In the genomic region with DNA sequence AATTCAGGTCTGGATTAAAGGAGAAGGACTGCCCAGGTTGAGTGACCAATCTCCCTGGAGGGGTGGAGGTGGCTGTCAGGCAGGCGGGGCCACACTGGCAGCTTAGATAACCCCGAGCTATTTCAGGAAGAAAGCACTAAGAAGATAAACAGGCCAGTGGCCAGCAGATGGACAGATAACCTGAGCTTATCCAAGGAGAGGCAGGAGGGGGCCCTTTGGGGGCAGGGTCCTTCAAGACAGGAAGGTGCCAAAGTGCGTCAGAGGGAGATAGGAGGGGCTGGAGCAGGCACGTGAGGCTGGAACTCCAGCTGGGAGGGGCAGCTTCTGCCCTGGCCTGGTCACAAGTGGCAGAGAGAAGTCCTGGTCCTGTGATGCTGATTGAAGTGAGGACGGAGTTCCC, we compare ENCODE assay signal across 15 cellular contexts. TPM values are rescaled to one million over a fixed set of nuclear protein-coding genes. Genes with fewer than 3 reads are reported as not detected.
A peak's percentile ranks its signal among the peaks of the same experiment; 100 is the strongest.
DNase-seq lines count a peak whose midpoint lies in the region; ATAC-seq, FAIRE-seq and TF ChIP-seq lines count a peak whose summit lies in the region.
"Had no signal": no experiment of that assay in that cellular context is flagged by ENCODE, and none has a peak within 500 bp of the region (broad histone marks: within the 10 kb centered on the region; RNA-seq: fewer than 3 reads in every experiment).

No MANE protein-coding gene starts in this region.

- H3K9me2 ChIP-seq in OCI-LY7 (ENCODE audit: insufficient read depth, low read length), result no peaks in the 10 kb centered on the region

- H4K5ac ChIP-seq in H1 (ENCODE audit: insufficient read length, low read depth, low read length), result no peak overlapping the region

- peak overlapping the region; percentile 98 for H4K91ac ChIP-seq in H1 (replicated peaks; ENCODE audit: insufficient read length, low read length)

- FAIRE-seq in H1 (lab: Jason Lieb, UNC), result no peak

- no peak overlapping the region for H2BK120ac ChIP-seq in H1 (replicated peaks; ENCODE audit: low read depth, low read length)

- peaks cover 8% of the 10 kb centered on the region; the same call in 1 of the 2 replicates for H3K79me1 ChIP-seq in H1 (ENCODE audit: low read depth, low read length)

- 77% methylated on average over 5 of the region's 5 CpGs; no CpG with 5 or more reads in 1 of the 2 experiments for WGBS in H1 (ENCODE audit: extremely low coverage in 1 of 2, insufficient coverage in 1 of 2, insufficient read length in 1 of 2, insufficient replicate concordance in 2 of 2, low coverage in 1 of 2, low lambda C conversion rate in 2 of 2, missing lambda C conversion rate in 1 of 2), 2 experiments
- WGBS in upper lobe of left lung, 2 donors, result 39 to 40% methylated on average over 5 of the region's 5 CpGs

- H3K9ac ChIP-seq in H1 (replicated peaks in 1 of 4; ENCODE audit: extremely low read depth in 1 of 4, low read depth in 3 of 4, low read length in 3 of 4), result no peak overlapping the region

- peaks cover 0 to 25% (median 10%) of the 10 kb centered on the region in 4 experiments; a peak in 6 of 7 replicates for H3K4me1 ChIP-seq in H1 (replicated peaks in 1 of 4; ENCODE audit: control insufficient read depth in 3 of 4, insufficient read depth in 4 of 4, low read length in 3 of 4)
- H3K4me1 ChIP-seq in upper lobe of left lung, result peaks cover 4 to 19% (median 11%) of the 10 kb centered on the region in 4 donors
- no peaks in the 10 kb centered on the region for H3K4me1 ChIP-seq in OCI-LY7 (ENCODE audit: insufficient read depth, low read length, poor library complexity, severe bottlenecking)
- H3K4me1 ChIP-seq: suprapubic skin had no signal

- TF ChIP-seq POLR2A in H1 (IDR thresholded peaks at IDR 0.05; ENCODE audit: control extremely low read depth in 1 of 2, low read depth in 2 of 2, low read length in 2 of 2) (no peak), upper lobe of left lung (IDR thresholded peaks at IDR 0.05) (no peak)

- H3K79me2 ChIP-seq in H1 (ENCODE audit: control insufficient read depth in 1 of 2, insufficient read depth in 2 of 2, low read length in 2 of 2) (no peaks in the 10 kb centered on the region), OCI-LY7 (ENCODE audit: insufficient read depth, low read depth, low read length) (no peaks in the 10 kb centered on the region)

- H3K9me3 ChIP-seq in H1 (ENCODE audit: insufficient read depth in 2 of 2, low read depth in 1 of 2, low read length in 1 of 2) (no peaks in the 10 kb centered on the region), upper lobe of left lung (no peaks in the 10 kb centered on the region), OCI-LY7 (ENCODE audit: low read length) (no peaks in the 10 kb centered on the region)
- H3K9me3 ChIP-seq: suprapubic skin had no signal

- BruUV-seq in OCI-LY7 (replicated peaks; lab: Mats Ljungman, UMichigan), result no TSS peak

- peak overlapping the region; percentile 99 for H2AK5ac ChIP-seq in H1 (ENCODE audit: low read depth, low read length)

- H4K8ac ChIP-seq in H1 (ENCODE audit: extremely low read depth, insufficient read depth, low read length), result no peak overlapping the region; the same call in 1 of the 2 replicates

- H2BK12ac ChIP-seq in H1 (ENCODE audit: low read depth, low read length), result peak overlapping the region; percentile 98; the same call in 1 of the 2 replicates

- no peak for TF ChIP-seq EP300 in H1 (IDR thresholded peaks at IDR 0.05; ENCODE audit: borderline replicate concordance in 1 of 2, low read depth in 2 of 2, low read length in 2 of 2)
- TF ChIP-seq EP300 in upper lobe of left lung (IDR thresholded peaks at IDR 0.05), result peak in 2 of 4 donors; percentile 93

- H3K27me3 ChIP-seq in H1 (replicated peaks in 1 of 4; ENCODE audit: control insufficient read depth in 3 of 4, extremely low read depth in 1 of 4, insufficient read depth in 3 of 4, low read length in 3 of 4) (0 out of 7 replicates have a peak, but pooled peaks cover 0 to 3% (median 0%) of the 10 kb centered on the region in 4 experiments), upper lobe of left lung (no peaks in the 10 kb centered on the region)
- H3K27me3 ChIP-seq: suprapubic skin had no signal

- no peak overlapping the region for H3K14ac ChIP-seq in H1 (ENCODE audit: insufficient read length)

- intact Hi-C loops in head of caudate nucleus (cut with DNase I) (no loop called here), OCI-LY7 (cut with micrococcal nuclease; ENCODE audit: unreplicated experiment) (no loop called here)

- peak overlapping the region; percentile 51 for H3K4ac ChIP-seq in H1 (replicated peaks; ENCODE audit: insufficient read length, low read depth, low read length)

- H3K23me2 ChIP-seq in H1 (ENCODE audit: low read depth, low read length), result peaks cover 11% of the 10 kb centered on the region; the same call in 1 of the 2 replicates

- no peak for TF ChIP-seq CTCF in H1 (IDR thresholded peaks at IDR 0.05; ENCODE audit: control extremely low read depth in 1 of 3, insufficient read depth in 1 of 3, low read depth in 1 of 3, low read length in 3 of 3)
- TF ChIP-seq CTCF in upper lobe of left lung (IDR thresholded peaks at IDR 0.05), result no peak
- no peak for TF ChIP-seq CTCF in OCI-LY7 (conservative IDR thresholded peaks at IDR 0.05; ENCODE audit: low read length)

- peak overlapping the region; percentile 100; the same call in 1 of the 2 replicates for H2BK20ac ChIP-seq in H1 (ENCODE audit: low read length)

- H3K36me3 ChIP-seq in H1 (ENCODE audit: control insufficient read depth in 2 of 4, insufficient read depth in 4 of 4, low read length in 3 of 4), result no peaks in the 10 kb centered on the region; a peak in 1 of 8 replicates
- no peaks in the 10 kb centered on the region for H3K36me3 ChIP-seq in upper lobe of left lung
- no peaks in the 10 kb centered on the region for H3K36me3 ChIP-seq in OCI-LY7 (ENCODE audit: insufficient read depth, low read length)
- H3K36me3 ChIP-seq: suprapubic skin had no signal

- ATAC-seq in upper lobe of left lung (ENCODE audit: low FRiP score in 2 of 2) (peak in 1 of 2 donors; percentile 44), GM19023 (IDR thresholded peaks at IDR 0.05; ENCODE audit: unreplicated experiment) (no peak)
- ATAC-seq: activated T-cell treated with anti-CD3 and anti-CD28 coated beads, Interleukin-2, amount 50 U/mL, for 4 hours had no signal

- H3K18ac ChIP-seq in H1 (ENCODE audit: extremely low read depth, low read length), result peak overlapping the region; percentile 93

- POLR2A ChIA-PET in H1 (lab: Charles Lee; ENCODE audit: partially characterized antibody) (interaction anchor here (0.6 to 1.6 kb wide), 10 partner anchors 13 to 244 kb away, joined by 3 to 5 read pairs (median 4); no protein-coding TSS in a partner anchor), OCI-LY7 (lab: Charles Lee) (interaction anchor here (0.5 kb wide), 1 partner anchor 746 kb away, joined by 4 read pairs; no protein-coding TSS in a partner anchor)

- no peak overlapping the region for H3K23ac ChIP-seq in H1 (ENCODE audit: insufficient read length)

- peak overlapping the region; percentile 93; the same call in 1 of the 2 replicates for H2BK5ac ChIP-seq in H1 (ENCODE audit: low read depth, low read length)

- H2AFZ ChIP-seq in H1 (ENCODE audit: low read length) (no peak overlapping the region), OCI-LY7 (ENCODE audit: low read length) (no peak overlapping the region)

- no peak for TF ChIP-seq RAD21 in H1 (IDR thresholded peaks at IDR 0.05 in 1 of 2, conservative IDR thresholded peaks at IDR 0.05 in 1 of 2; ENCODE audit: low read depth in 2 of 2, low read length in 2 of 2)

- H3K4me3 ChIP-seq in H1 (ENCODE audit: extremely low read depth in 1 of 4, insufficient read depth in 2 of 4, low read depth in 3 of 4, low read length in 4 of 4) (no peak overlapping the region), upper lobe of left lung (no peak overlapping the region), OCI-LY7 (ENCODE audit: low read depth, low read length, poor library complexity, severe bottlenecking) (no peak overlapping the region)
- H3K4me3 ChIP-seq: suprapubic skin had no signal

- peak overlapping the region; percentile 97; the same call in 1 of the 2 replicates for H2BK15ac ChIP-seq in H1 (ENCODE audit: low read length)

- no peak overlapping the region; a peak in 1 of 4 replicates for H3K4me2 ChIP-seq in H1 (ENCODE audit: insufficient read depth in 1 of 2, low read depth in 2 of 2, low read length in 2 of 2)
- no peak overlapping the region for H3K4me2 ChIP-seq in OCI-LY7 (ENCODE audit: low read length)

- CTCF ChIA-PET in H1 (lab: Charles Lee; ENCODE audit: partially characterized antibody), result interaction anchor here (0.7 to 1.7 kb wide), 9 partner anchors 9 to 70 kb away, joined by 3 to 8 read pairs (median 4); no protein-coding TSS in a partner anchor
- CTCF ChIA-PET in OCI-LY7 (lab: Charles Lee; ENCODE audit: unreplicated experiment), result no interaction called here

- peaks cover 0 to 9% of the 10 kb centered on the region in 2 experiments for H4K20me1 ChIP-seq in H1 (replicated peaks in 1 of 2; ENCODE audit: control insufficient read depth in 1 of 2, insufficient read depth in 2 of 2, low read length in 2 of 2)
- no peaks in the 10 kb centered on the region for H4K20me1 ChIP-seq in OCI-LY7 (ENCODE audit: insufficient read depth, low read length)

- no peak overlapping the region for H3K56ac ChIP-seq in H1 (replicated peaks; ENCODE audit: insufficient read length, low read depth, low read length)

- no peak overlapping the region for H3K27ac ChIP-seq in H1 (ENCODE audit: low read depth, low read length)
- peak overlapping the region; percentile 29 to 73 (median 56) for H3K27ac ChIP-seq in upper lobe of left lung
- no peak overlapping the region for H3K27ac ChIP-seq in OCI-LY7 (ENCODE audit: low read depth, low read length, poor library complexity, severe bottlenecking)
- H3K27ac ChIP-seq: suprapubic skin had no signal

- peak; percentile 33 for DNase-seq in OCI-M1 (lab: John Stamatoyannopoulos, UW)
- DNase-seq in H1 (ENCODE audit: low read depth in 1 of 2, low spot score in 2 of 2), result no peak
- DNase-seq in iPS-NIHi7 (ENCODE audit: extremely low spot score), result peak; percentile 60
- DNase-seq in upper lobe of left lung, result peak in 1 of 2 donors; percentile 55
- no peak for DNase-seq in head of caudate nucleus
- no peak for DNase-seq in OCI-LY7 (ENCODE audit: low spot score)
- DNase-seq: activated T-cell treated with anti-CD3 and anti-CD28 coated beads, Interleukin-2, amount 50 U/mL, for 4 hours; C1 segment of cervical spinal cord; DMS79 treated with DMSO at 0.1 percent for 48 hours; effector CD4-positive, alpha-beta T cell; NCI-H2081; stimulated activated CD4-positive, alpha-beta T cell treated with anti-CD3 and anti-CD28 coated beads, Interleukin-1b, Interleukin-23, amount 100 ng/mL, for 48 hours; T-helper 2 cell had no signal

RNA-seq across cellular contexts. Expression of gene PODXL, which starts 29.8 kb away (rescaled TPM):
- total RNA-seq in H1 (2021; fragmentation: NEBNext Ultra II Directional; extraction: Animal tissue kit (Norgen Biotek cat#: 25700)), result 925 and 945 TPM in 2 replicates
- 638 and 872 TPM in 2 replicates for polyA plus RNA-seq in H1 (2011; rRNA removed)
- 613 TPM for polyA plus RNA-seq in H1 (2011; cell fraction: cytosol; rRNA removed)
- polyA plus RNA-seq in H1 (2011; cell fraction: nucleus; rRNA removed), result 1,168 TPM
- 630 to 776 TPM (median 695 TPM) in 4 replicates for polyA plus RNA-seq in H1 (2012, experiment 1 of 2)
- 245 TPM for polyA plus RNA-seq in H1 (2012, experiment 2 of 2)
- polyA plus RNA-seq in H1 (2013, experiment 1 of 2), result 1,216 TPM
- 1,270 TPM for polyA plus RNA-seq in H1 (2013, experiment 2 of 2)
- polyA minus RNA-seq in H1 (2011; rRNA and poly(A)+ RNA removed), result 937 and 993 TPM in 2 replicates
- polyA minus RNA-seq in H1 (2011; cell fraction: cytosol; rRNA and poly(A)+ RNA removed), result 707 TPM
- 436 TPM for polyA minus RNA-seq in H1 (2011; cell fraction: nucleus; rRNA and poly(A)+ RNA removed)
- 100 to 1,000 TPM in 3 of 6 donors, 10 to 100 TPM in 3; 57.0 to 108 (median 96.6) TPM for total RNA-seq in upper lobe of left lung
- total RNA-seq in OCI-LY7 (2014; rRNA removed; shearing (Covaris generic)), result 0.31 and 0.32 TPM in 2 replicates
- total RNA-seq in OCI-LY7 (2022), result 2.1 and 2.2 TPM in 2 replicates

Comparison
In these comparisons a context has a peak if more than half of its experiments do, and no peak if none do; other contexts are left out.
1. DNase-seq: peak in OCI-M1 (single experiment) and iPS-NIHi7 (single experiment); none in H1 (0 of 2), head of caudate nucleus (0 of 42) and OCI-LY7 (single experiment).
2. H3K27ac ChIP-seq: peak in upper lobe of left lung (4 of 4); none in H1 (single experiment) and OCI-LY7 (single experiment).
3. RNA of gene PODXL, which starts 29.8 kb away (total RNA-seq): 925 to 945 TPM in H1 and 57.0 to 108 TPM in upper lobe of left lung; 0.31 to 2.2 TPM in OCI-LY7; every median in the first group is over 10 times any median in the second.